1 cellular context compared by ENCODE assay signal in the genomic region with DNA sequence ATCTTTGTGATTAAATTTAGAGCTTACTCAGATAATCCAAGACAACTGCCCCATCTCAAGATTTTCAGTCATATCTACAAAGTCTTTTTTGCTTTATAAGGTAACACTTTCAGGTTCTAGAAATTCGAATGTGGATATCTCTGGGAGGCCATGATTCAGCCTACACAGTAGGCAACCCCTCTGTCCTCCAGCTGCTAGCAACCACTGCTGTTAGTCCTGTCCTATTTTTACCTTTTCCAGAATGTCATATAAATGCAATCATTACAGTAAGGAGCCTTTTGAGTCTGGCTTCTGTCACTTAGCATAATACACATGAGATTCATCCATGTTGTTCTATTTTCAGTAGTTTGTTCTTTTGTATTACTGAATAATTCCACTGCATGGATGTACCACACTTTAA.
TF ChIP-seq lines count a peak whose summit lies in the region.

No MANE protein-coding gene starts in this region.

TF ChIP-seq in GM23338, 12 proteins besides CTCF, POLR2A, EP300 and RAD21 (continued from another document):
- TF ChIP-seq, protein P1, sequence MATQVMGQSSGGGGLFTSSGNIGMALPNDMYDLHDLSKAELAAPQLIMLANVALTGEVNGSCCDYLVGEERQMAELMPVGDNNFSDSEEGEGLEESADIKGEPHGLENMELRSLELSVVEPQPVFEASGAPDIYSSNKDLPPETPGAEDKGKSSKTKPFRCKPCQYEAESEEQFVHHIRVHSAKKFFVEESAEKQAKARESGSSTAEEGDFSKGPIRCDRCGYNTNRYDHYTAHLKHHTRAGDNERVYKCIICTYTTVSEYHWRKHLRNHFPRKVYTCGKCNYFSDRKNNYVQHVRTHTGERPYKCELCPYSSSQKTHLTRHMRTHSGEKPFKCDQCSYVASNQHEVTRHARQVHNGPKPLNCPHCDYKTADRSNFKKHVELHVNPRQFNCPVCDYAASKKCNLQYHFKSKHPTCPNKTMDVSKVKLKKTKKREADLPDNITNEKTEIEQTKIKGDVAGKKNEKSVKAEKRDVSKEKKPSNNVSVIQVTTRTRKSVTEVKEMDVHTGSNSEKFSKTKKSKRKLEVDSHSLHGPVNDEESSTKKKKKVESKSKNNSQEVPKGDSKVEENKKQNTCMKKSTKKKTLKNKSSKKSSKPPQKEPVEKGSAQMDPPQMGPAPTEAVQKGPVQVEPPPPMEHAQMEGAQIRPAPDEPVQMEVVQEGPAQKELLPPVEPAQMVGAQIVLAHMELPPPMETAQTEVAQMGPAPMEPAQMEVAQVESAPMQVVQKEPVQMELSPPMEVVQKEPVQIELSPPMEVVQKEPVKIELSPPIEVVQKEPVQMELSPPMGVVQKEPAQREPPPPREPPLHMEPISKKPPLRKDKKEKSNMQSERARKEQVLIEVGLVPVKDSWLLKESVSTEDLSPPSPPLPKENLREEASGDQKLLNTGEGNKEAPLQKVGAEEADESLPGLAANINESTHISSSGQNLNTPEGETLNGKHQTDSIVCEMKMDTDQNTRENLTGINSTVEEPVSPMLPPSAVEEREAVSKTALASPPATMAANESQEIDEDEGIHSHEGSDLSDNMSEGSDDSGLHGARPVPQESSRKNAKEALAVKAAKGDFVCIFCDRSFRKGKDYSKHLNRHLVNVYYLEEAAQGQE (IDR thresholded peaks at IDR 0.05; ENCODE audit: unreplicated experiment), result no peak
- TF ChIP-seq STAT1 (IDR thresholded peaks at IDR 0.05; ENCODE audit: unreplicated experiment) (no peak), ETS1 (IDR thresholded peaks at IDR 0.05) (no peak)
